In the genomic region with DNA sequence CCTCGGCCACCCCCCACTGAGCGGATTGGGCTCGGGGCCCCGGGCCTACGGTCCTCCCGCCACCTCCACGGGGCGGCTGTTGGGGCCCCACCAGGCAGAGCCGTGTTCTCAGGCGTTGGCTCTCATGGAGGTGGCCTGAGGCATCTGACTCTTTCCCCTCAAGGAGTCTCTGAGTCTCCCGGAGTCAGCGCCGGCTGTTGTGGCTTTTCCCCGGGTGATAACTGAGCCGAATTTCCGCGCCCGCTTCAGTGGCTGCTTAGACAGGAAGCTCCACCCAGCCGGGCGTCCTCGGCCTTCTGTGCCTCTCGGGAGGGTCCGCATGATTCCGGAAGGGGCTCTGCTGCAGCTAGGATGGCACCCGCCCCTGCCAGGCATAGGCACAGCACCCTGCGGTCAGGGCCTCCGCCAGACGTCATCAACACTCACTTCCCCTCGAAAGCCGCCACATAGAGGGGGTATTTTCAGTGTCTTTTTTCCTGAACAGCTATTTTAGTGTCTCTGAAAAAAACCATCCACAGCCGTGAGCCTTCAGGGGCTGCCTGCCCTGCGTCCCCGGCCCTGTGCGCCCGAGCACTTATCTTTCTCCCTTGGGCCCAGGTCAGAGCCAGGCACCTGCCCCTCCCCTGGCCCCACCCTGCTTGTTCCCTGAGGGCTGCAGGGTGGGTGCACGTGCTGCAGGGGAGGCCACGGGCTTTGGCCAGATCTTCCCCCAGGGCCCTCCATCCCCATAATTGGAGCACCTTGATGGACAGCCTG, we compare ENCODE assay signal across 8 cellular contexts.
A peak's percentile ranks its signal among the peaks of the same experiment; 100 is the strongest.
DNase-seq lines count a peak whose midpoint lies in the region; ATAC-seq lines count a peak whose summit lies in the region.

No MANE protein-coding gene starts in this region.

- peak overlapping the region; percentile 66 for H3K4me3 Mint-ChIP-seq in T-helper 1 cell treated with Interleukin-12 subunit alpha and Interleukin-12 subunit beta and Interleukin-4 antibody, amounts not matched to agents 30 μg/mL and 1 μg/mL, for 36 hours

- H3K4me1 ChIP-seq in adipocyte (ENCODE audit: control insufficient read depth, insufficient read depth, low read length), result peaks cover 28% of the 10 kb centered on the region

- H3K4me1 Mint-ChIP-seq in T-helper 1 cell treated with Interleukin-12 subunit alpha and Interleukin-12 subunit beta and Interleukin-4 antibody, amounts not matched to agents 30 μg/mL and 1 μg/mL, for 36 hours (ENCODE audit: low read depth), result peaks cover 33% of the 10 kb centered on the region

- no peaks in the 10 kb centered on the region for H3K27me3 ChIP-seq in adipocyte (replicated peaks; ENCODE audit: control insufficient read depth, insufficient read depth, low read length)

- peak overlapping the region; percentile 94 for H3K27ac Mint-ChIP-seq in T-helper 1 cell treated with Interleukin-12 subunit alpha and Interleukin-12 subunit beta and Interleukin-4 antibody, amounts not matched to agents 30 μg/mL and 1 μg/mL, for 36 hours

- H3K9me3 Mint-ChIP-seq in T-helper 1 cell treated with Interleukin-12 subunit alpha and Interleukin-12 subunit beta and Interleukin-4 antibody, amounts not matched to agents 30 μg/mL and 1 μg/mL, for 36 hours, result no peaks in the 10 kb centered on the region

- peaks cover 15% of the 10 kb centered on the region for H3K36me3 Mint-ChIP-seq in T-helper 1 cell treated with Interleukin-12 subunit alpha and Interleukin-12 subunit beta and Interleukin-4 antibody, amounts not matched to agents 30 μg/mL and 1 μg/mL, for 36 hours (ENCODE audit: low read depth)

- ATAC-seq in GM18517 (IDR thresholded peaks at IDR 0.05; ENCODE audit: unreplicated experiment), result peak; percentile 42
- peak; percentile 34 for ATAC-seq in HG02973 (IDR thresholded peaks at IDR 0.05; ENCODE audit: unreplicated experiment)

- peaks cover 32% of the 10 kb centered on the region for H3K36me3 ChIP-seq in adipocyte (ENCODE audit: control insufficient read depth, insufficient read depth, low read length, severe bottlenecking)

- no peaks in the 10 kb centered on the region for H3K27me3 Mint-ChIP-seq in T-helper 1 cell treated with Interleukin-12 subunit alpha and Interleukin-12 subunit beta and Interleukin-4 antibody, amounts not matched to agents 30 μg/mL and 1 μg/mL, for 36 hours (ENCODE audit: low read depth)

- H3K9me3 ChIP-seq in adipocyte (ENCODE audit: control insufficient read depth, low read length), result no peaks in the 10 kb centered on the region

- no peak for DNase-seq in adipocyte (ENCODE audit: low read depth)
- peak; percentile 61 for DNase-seq in left kidney (ENCODE audit: low read depth, low spot score)
- DNase-seq in stimulated activated CD8-positive, alpha-beta memory T cell treated with anti-CD3 and anti-CD28 coated beads, Interleukin-15, amount 100 ng/mL, for 24 hours (ENCODE audit: low read depth), result peak; percentile 57
- DNase-seq in NCI-H1694 (lab: John Stamatoyannopoulos, UW), result no peak
- DNase-seq in HuH-7.5 (ENCODE audit: low spot score), result no peak

- H3K9ac ChIP-seq in adipocyte (ENCODE audit: low read length), result peak overlapping the region; percentile 49

- H3K4me3 ChIP-seq in adipocyte (ENCODE audit: low read length), result no peak overlapping the region

Comparison
In these comparisons a context has a peak if more than half of its experiments do, and no peak if none do; other contexts are left out.
1. DNase-seq: peak in left kidney (single experiment) and stimulated activated CD8-positive, alpha-beta memory T cell treated with anti-CD3 and anti-CD28 coated beads, Interleukin-15, amount 100 ng/mL, for 24 hours (single experiment); none in adipocyte (single experiment), NCI-H1694 (single experiment) and HuH-7.5 (single experiment).